ENCODE assay signal across 17 cellular contexts in genomic region chr11:61836193-61836592, GRCh38. TPM values are rescaled to one million over a fixed set of nuclear protein-coding genes. Genes with fewer than 3 reads are reported as not detected.
DNase-seq lines count a peak whose midpoint lies in the region; ATAC-seq, FAIRE-seq and TF ChIP-seq lines count a peak whose summit lies in the region.
"Had no signal": no experiment of that assay in that cellular context is flagged by ENCODE, and none has a peak within 500 bp of the region (broad histone marks: within the 10 kb centered on the region; RNA-seq: fewer than 3 reads in every experiment).

No MANE protein-coding gene starts in this region.

- intact Hi-C loops in activated CD4-positive, alpha-beta memory T cell treated with anti-CD3 and anti-CD28 coated beads for 36 hours (cut with micrococcal nuclease) = no loop called here
- intact Hi-C loops in kidney (cut with DNase I) = no loop called here
- intact Hi-C loops in tibial artery (cut with DNase I; ENCODE audit: low total_unique reads) = no loop called here

- no peaks in the 10 kb centered on the region for H3K9me3 ChIP-seq in kidney (ENCODE audit: control insufficient read depth in 1 of 2, low read length in 2 of 2)
- no peaks in the 10 kb centered on the region for H3K9me3 ChIP-seq in tibial artery
- no peaks in the 10 kb centered on the region for H3K9me3 ChIP-seq in SK-N-SH

- WGBS in SK-N-SH (ENCODE audit: low lambda C conversion rate) = 94% methylated on average over 8 of the region's 8 CpGs

- no peak for DNase-seq in activated CD4-positive, alpha-beta memory T cell treated with anti-CD3 and anti-CD28 coated beads, Interleukin-2, amount 10 ng/mL, durations not matched to agents 7 days and 5 days
- no peak for DNase-seq in activated CD4-positive, alpha-beta memory T cell treated with anti-CD3 and anti-CD28 coated beads for 36 hours
- no peak for DNase-seq in WTC11 (ENCODE audit: low spot score)
- DNase-seq in kidney = peak; percentile 24
- no peak for DNase-seq in tibial artery
- DNase-seq in iPS-NIHi7 (ENCODE audit: extremely low spot score) = no peak
- DNase-seq in SK-N-SH = no peak
- DNase-seq: activated CD4-positive, CD25-positive, alpha-beta regulatory T cell treated with anti-CD3 and anti-CD28 coated beads, Interleukin-2, amount 50 U/mL, for 72 hours; cortex of kidney; Kasumi-1; NCI-H748 treated with DMSO at 0.1 percent for 48 hours; OCI-M1; stimulated activated CD4-positive, alpha-beta T cell treated with anti-CD3 and anti-CD28 coated beads, Interleukin-4, amount 100 ng/mL, for 24 hours; substantia nigra; T-helper 9 cell had no signal

- no peaks in the 10 kb centered on the region for H3F3A ChIP-seq in SK-N-SH (replicated peaks; ENCODE audit: insufficient read depth)

- no peak overlapping the region for H2AFZ ChIP-seq in SK-N-SH (ENCODE audit: low read depth)

- TF ChIP-seq CTCF in WTC11 (IDR thresholded peaks at IDR 0.05) = no peak
- TF ChIP-seq CTCF in kidney (IDR thresholded peaks at IDR 0.05; ENCODE audit: borderline replicate concordance, extremely low read depth, insufficient read depth) = no peak
- no peak for TF ChIP-seq CTCF in tibial artery (IDR thresholded peaks at IDR 0.05)
- TF ChIP-seq CTCF in SK-N-SH (IDR thresholded peaks at IDR 0.05) = no peak

- TF ChIP-seq EP300 in SK-N-SH (IDR thresholded peaks at IDR 0.05; ENCODE audit: borderline replicate concordance in 1 of 2, low read depth in 1 of 2, low read length in 1 of 2) = no peak

- POLR2A ChIA-PET in activated CD4-positive, alpha-beta memory T cell treated with anti-CD3 and anti-CD28 coated beads, Interleukin-2, amount 10 ng/mL, durations not matched to agents 7 days and 5 days (lab: Charles Lee) = interaction anchor here (0.7 to 1.0 kb wide), 3 partner anchors 20 to 29 kb away, joined by 3 read pairs; no protein-coding TSS in a partner anchor
- POLR2A ChIA-PET in activated CD4-positive, alpha-beta memory T cell treated with anti-CD3 and anti-CD28 coated beads for 36 hours (lab: Charles Lee) = no interaction called here
- POLR2A ChIA-PET in WTC11 (lab: Charles Lee) = interaction anchor here (1.0 kb wide), 1 partner anchor 21 kb away, joined by 3 read pairs; no protein-coding TSS in a partner anchor
- POLR2A ChIA-PET in SK-N-SH (lab: Yijun Ruan, JAX) = interaction anchor here (1.0 to 1.9 kb wide), 2 partner anchors 21 to 39 kb away, joined by 3 to 5 read pairs; no protein-coding TSS in a partner anchor

- H3K4me1 Mint-ChIP-seq in activated CD4-positive, alpha-beta memory T cell treated with anti-CD3 and anti-CD28 coated beads, Interleukin-2, amount 10 ng/mL, durations not matched to agents 7 days and 5 days = peaks cover 51% of the 10 kb centered on the region
- peaks cover 21% of the 10 kb centered on the region for H3K4me1 Mint-ChIP-seq in activated CD4-positive, alpha-beta memory T cell treated with anti-CD3 and anti-CD28 coated beads for 36 hours (ENCODE audit: low read depth)
- peaks cover 54% of the 10 kb centered on the region for H3K4me1 Mint-ChIP-seq in WTC11

- no peak overlapping the region for H3K4me2 ChIP-seq in SK-N-SH

- H3K9ac ChIP-seq in kidney (ENCODE audit: low read length in 2 of 2) (no peak overlapping the region), SK-N-SH (no peak overlapping the region)

- H3K4me1 ChIP-seq in kidney (ENCODE audit: control insufficient read depth in 1 of 2, insufficient read depth in 1 of 2, low read depth in 1 of 2, low read length in 2 of 2) = peaks cover 7 to 14% of the 10 kb centered on the region in 2 donors
- peaks cover 0 to 58% (median 47%) of the 10 kb centered on the region in 4 donors for H3K4me1 ChIP-seq in tibial artery
- H3K4me1 ChIP-seq in SK-N-SH (ENCODE audit: control insufficient read depth in 1 of 2, insufficient read depth in 2 of 2, low read depth in 1 of 2, low read length in 1 of 2) = peaks cover 25 to 38% of the 10 kb centered on the region in 2 experiments; a peak in 2 of 4 replicates

- CTCF ChIA-PET in activated CD4-positive, alpha-beta memory T cell treated with anti-CD3 and anti-CD28 coated beads, Interleukin-2, amount 10 ng/mL, durations not matched to agents 7 days and 5 days (lab: Charles Lee) = interaction anchor here (1.1 kb wide), 1 partner anchor 19 kb away, joined by 3 read pairs; the partner anchor contains the start of gene FADS1
- CTCF ChIA-PET in activated CD4-positive, alpha-beta memory T cell treated with anti-CD3 and anti-CD28 coated beads for 36 hours (lab: Charles Lee) = no interaction called here
- CTCF ChIA-PET in WTC11 (lab: Charles Lee) = no interaction called here
- CTCF ChIA-PET in SK-N-SH (lab: Yijun Ruan, JAX) = interaction anchor here (1.4 to 1.7 kb wide), 3 partner anchors 13 to 56 kb away, joined by 3 to 4 read pairs (median 4); no protein-coding TSS in a partner anchor

- no peak for FAIRE-seq in kidney (lab: Jason Lieb, UNC)

- H3K36me3 Mint-ChIP-seq in activated CD4-positive, alpha-beta memory T cell treated with anti-CD3 and anti-CD28 coated beads, Interleukin-2, amount 10 ng/mL, durations not matched to agents 7 days and 5 days (ENCODE audit: low read depth) = peaks cover 65% of the 10 kb centered on the region
- peaks cover 14% of the 10 kb centered on the region for H3K36me3 Mint-ChIP-seq in activated CD4-positive, alpha-beta memory T cell treated with anti-CD3 and anti-CD28 coated beads for 36 hours
- peaks cover 46% of the 10 kb centered on the region for H3K36me3 Mint-ChIP-seq in WTC11
- H3K36me3 Mint-ChIP-seq: activated naive CD4-positive, alpha-beta T cell treated with anti-CD3 and anti-CD28 coated beads, Interleukin-2, amount 50 U/mL, for 24 hours had no signal

- H3K27ac ChIP-seq in kidney (ENCODE audit: low read depth in 2 of 2, low read length in 2 of 2) (no peak overlapping the region), tibial artery (peak overlapping the region; percentile 77 to 92), SK-N-SH (ENCODE audit: low read depth in 2 of 2, low read length in 1 of 2) (no peak overlapping the region)

- peaks cover 0 to 7% of the 10 kb centered on the region in 2 donors for H3K36me3 ChIP-seq in kidney (ENCODE audit: control insufficient read depth in 1 of 2, insufficient read depth in 2 of 2, low read length in 2 of 2)
- peaks cover 14 to 17% (median 15%) of the 10 kb centered on the region in 3 donors for H3K36me3 ChIP-seq in tibial artery
- H3K36me3 ChIP-seq in SK-N-SH (replicated peaks in 1 of 2; ENCODE audit: control insufficient read depth in 1 of 2, insufficient read depth in 2 of 2, low read length in 1 of 2) = peaks cover 5 to 29% of the 10 kb centered on the region in 2 experiments

- no peak for TF ChIP-seq RAD21 in SK-N-SH (IDR thresholded peaks at IDR 0.05; ENCODE audit: low read length)

- no peak overlapping the region for H3K4me3 Mint-ChIP-seq in activated CD4-positive, alpha-beta memory T cell treated with anti-CD3 and anti-CD28 coated beads, Interleukin-2, amount 10 ng/mL, durations not matched to agents 7 days and 5 days
- no peak overlapping the region for H3K4me3 Mint-ChIP-seq in activated CD4-positive, alpha-beta memory T cell treated with anti-CD3 and anti-CD28 coated beads for 36 hours
- no peak overlapping the region for H3K4me3 Mint-ChIP-seq in WTC11

- H3K27me3 Mint-ChIP-seq in activated CD4-positive, alpha-beta memory T cell treated with anti-CD3 and anti-CD28 coated beads, Interleukin-2, amount 10 ng/mL, durations not matched to agents 7 days and 5 days = no peaks in the 10 kb centered on the region
- H3K27me3 Mint-ChIP-seq in activated CD4-positive, alpha-beta memory T cell treated with anti-CD3 and anti-CD28 coated beads for 36 hours = peaks cover 3% of the 10 kb centered on the region
- H3K27me3 Mint-ChIP-seq in WTC11 (ENCODE audit: low read depth) = no peaks in the 10 kb centered on the region

- no peak for ATAC-seq in WTC11
- no peak for ATAC-seq in HG03095 (IDR thresholded peaks at IDR 0.05; ENCODE audit: unreplicated experiment)

- no peaks in the 10 kb centered on the region for H3K27me3 ChIP-seq in tibial artery
- no peaks in the 10 kb centered on the region for H3K27me3 ChIP-seq in SK-N-SH (ENCODE audit: insufficient read depth)

- H4K20me1 ChIP-seq in SK-N-SH (ENCODE audit: insufficient read depth) = no peaks in the 10 kb centered on the region; the same call in 1 of the 2 replicates

- H3K9me3 Mint-ChIP-seq in activated CD4-positive, alpha-beta memory T cell treated with anti-CD3 and anti-CD28 coated beads, Interleukin-2, amount 10 ng/mL, durations not matched to agents 7 days and 5 days = no peaks in the 10 kb centered on the region
- no peaks in the 10 kb centered on the region for H3K9me3 Mint-ChIP-seq in activated CD4-positive, alpha-beta memory T cell treated with anti-CD3 and anti-CD28 coated beads for 36 hours
- H3K9me3 Mint-ChIP-seq in WTC11 = 0 out of 2 replicates have a peak, but pooled peaks cover 3% of the 10 kb centered on the region
- H3K9me3 Mint-ChIP-seq: activated naive CD4-positive, alpha-beta T cell treated with anti-CD3 and anti-CD28 coated beads, Interleukin-2, amount 50 U/mL, for 24 hours had no signal

- H3K27ac Mint-ChIP-seq in activated CD4-positive, alpha-beta memory T cell treated with anti-CD3 and anti-CD28 coated beads, Interleukin-2, amount 10 ng/mL, durations not matched to agents 7 days and 5 days = peak overlapping the region; percentile 80
- H3K27ac Mint-ChIP-seq in activated CD4-positive, alpha-beta memory T cell treated with anti-CD3 and anti-CD28 coated beads for 36 hours = no peak overlapping the region
- peak overlapping the region; percentile 88 for H3K27ac Mint-ChIP-seq in WTC11

- H3K4me3 ChIP-seq in kidney (ENCODE audit: low read length in 2 of 2) (no peak overlapping the region), tibial artery (no peak overlapping the region), SK-N-SH (ENCODE audit: low read depth in 2 of 2, low read length in 1 of 2) (no peak overlapping the region)

- peaks cover 22% of the 10 kb centered on the region; the same call in 1 of the 2 replicates for H3K79me2 ChIP-seq in SK-N-SH (ENCODE audit: insufficient read depth)

- H3K9me2 ChIP-seq in SK-N-SH = no peaks in the 10 kb centered on the region

RNA-seq across cellular contexts. Expression of gene FADS2, which starts 8.1 kb away (rescaled TPM):
- 100 to 1,000 TPM; 251 to 253 TPM for total RNA-seq in activated CD4-positive, alpha-beta memory T cell treated with anti-CD3 and anti-CD28 coated beads, Interleukin-2, amount 10 ng/mL, durations not matched to agents 7 days and 5 days
- total RNA-seq in activated CD4-positive, alpha-beta memory T cell treated with anti-CD3 and anti-CD28 coated beads for 36 hours = 10 to 100 TPM; 58.2 to 60.8 TPM
- total RNA-seq in WTC11 (2021) (416 to 423 TPM (median 422 TPM) in 3 replicates), kidney (49.2 TPM)
- polyA plus RNA-seq in kidney (ENCODE audit: insufficient read depth, low read depth, low replicate concordance) (9.8 TPM), SK-N-SH (2012; rRNA removed) (67.8 and 77.1 TPM in 2 replicates)
- 35.0 and 46.7 TPM in 2 replicates for polyA plus RNA-seq in SK-N-SH (2012; cell fraction: cytosol; rRNA removed)
- polyA plus RNA-seq in SK-N-SH (2012; cell fraction: nucleus; rRNA removed) = 81.1 and 91.8 TPM in 2 replicates

RNA-seq across cellular contexts. Expression of gene FADS1, which starts 19.4 kb away (rescaled TPM):
- total RNA-seq in activated CD4-positive, alpha-beta memory T cell treated with anti-CD3 and anti-CD28 coated beads, Interleukin-2, amount 10 ng/mL, durations not matched to agents 7 days and 5 days = 10 to 100 TPM; 63.6 to 68.2 TPM
- 10 to 100 TPM; 24.9 to 26.5 TPM for total RNA-seq in activated CD4-positive, alpha-beta memory T cell treated with anti-CD3 and anti-CD28 coated beads for 36 hours
- 105 to 108 TPM (median 105 TPM) in 3 replicates for total RNA-seq in WTC11 (2021)
- total RNA-seq in kidney = 19.5 TPM
- polyA plus RNA-seq in kidney (ENCODE audit: insufficient read depth, low read depth, low replicate concordance) = 6.7 TPM
- polyA plus RNA-seq in SK-N-SH (2012; rRNA removed) = 20.6 and 26.4 TPM in 2 replicates
- 13.8 and 18.5 TPM in 2 replicates for polyA plus RNA-seq in SK-N-SH (2012; cell fraction: cytosol; rRNA removed)
- polyA plus RNA-seq in SK-N-SH (2012; cell fraction: nucleus; rRNA removed) = 17.8 and 27.8 TPM in 2 replicates

RNA-seq across cellular contexts. Expression of gene FEN1, which starts 43.5 kb away (rescaled TPM):
- total RNA-seq in activated CD4-positive, alpha-beta memory T cell treated with anti-CD3 and anti-CD28 coated beads, Interleukin-2, amount 10 ng/mL, durations not matched to agents 7 days and 5 days = 100 to 1,000 TPM; 104 to 105 TPM
- 100 to 1,000 TPM; 108 to 111 TPM for total RNA-seq in activated CD4-positive, alpha-beta memory T cell treated with anti-CD3 and anti-CD28 coated beads for 36 hours
- 72.3 to 96.3 TPM (median 73.2 TPM) in 3 replicates for total RNA-seq in WTC11 (2021)
- 8.8 TPM for total RNA-seq in kidney
- 8.5 TPM for polyA plus RNA-seq in kidney (ENCODE audit: insufficient read depth, low read depth, low replicate concordance)
- 35.9 and 39.5 TPM in 2 replicates for polyA plus RNA-seq in SK-N-SH (2012; rRNA removed)
- polyA plus RNA-seq in SK-N-SH (2012; cell fraction: cytosol; rRNA removed) = 33.0 and 38.9 TPM in 2 replicates
- 16.8 and 18.5 TPM in 2 replicates for polyA plus RNA-seq in SK-N-SH (2012; cell fraction: nucleus; rRNA removed)

RNA-seq across cellular contexts. Expression of gene TMEM258, which starts 43.8 kb away (rescaled TPM):
- 100 to 1,000 TPM; 192 to 196 TPM for total RNA-seq in activated CD4-positive, alpha-beta memory T cell treated with anti-CD3 and anti-CD28 coated beads, Interleukin-2, amount 10 ng/mL, durations not matched to agents 7 days and 5 days
- total RNA-seq in activated CD4-positive, alpha-beta memory T cell treated with anti-CD3 and anti-CD28 coated beads for 36 hours = 100 to 1,000 TPM; 191 to 192 TPM
- total RNA-seq in WTC11 (2021) (175 to 192 TPM (median 190 TPM) in 3 replicates), kidney (92.1 TPM)
- polyA plus RNA-seq in kidney (ENCODE audit: insufficient read depth, low read depth, low replicate concordance) (228 TPM), SK-N-SH (2012; rRNA removed) (454 and 617 TPM in 2 replicates)
- polyA plus RNA-seq in SK-N-SH (2012; cell fraction: cytosol; rRNA removed) = 466 and 537 TPM in 2 replicates
- polyA plus RNA-seq in SK-N-SH (2012; cell fraction: nucleus; rRNA removed) = 90.9 and 135 TPM in 2 replicates

RNA-seq across cellular contexts. Expression of gene FADS3, which starts 55.2 kb away (rescaled TPM):
- 1 to 10 TPM; 5.2 to 5.4 TPM for total RNA-seq in activated CD4-positive, alpha-beta memory T cell treated with anti-CD3 and anti-CD28 coated beads, Interleukin-2, amount 10 ng/mL, durations not matched to agents 7 days and 5 days
- 10 to 100 TPM; 11.9 to 12.1 TPM for total RNA-seq in activated CD4-positive, alpha-beta memory T cell treated with anti-CD3 and anti-CD28 coated beads for 36 hours
- total RNA-seq in WTC11 (2021) = 47.4 to 50.0 TPM (median 49.3 TPM) in 3 replicates
- 58.2 TPM for total RNA-seq in kidney
- 20.5 TPM for polyA plus RNA-seq in kidney (ENCODE audit: insufficient read depth, low read depth, low replicate concordance)
- polyA plus RNA-seq in SK-N-SH (2012; rRNA removed) = 93.3 and 116 TPM in 2 replicates
- polyA plus RNA-seq in SK-N-SH (2012; cell fraction: cytosol; rRNA removed) = 20.9 and 32.5 TPM in 2 replicates
- polyA plus RNA-seq in SK-N-SH (2012; cell fraction: nucleus; rRNA removed) = 761 and 764 TPM in 2 replicates

Comparison
In these comparisons a context has a peak if more than half of its experiments do, and no peak if none do; other contexts are left out.
1. CTCF ChIA-PET loops: an anchor here in activated CD4-positive, alpha-beta memory T cell treated with anti-CD3 and anti-CD28 coated beads, Interleukin-2, amount 10 ng/mL, durations not matched to agents 7 days and 5 days (1.1 kb wide) and SK-N-SH (1.4 to 1.7 kb wide); none called in activated CD4-positive, alpha-beta memory T cell treated with anti-CD3 and anti-CD28 coated beads for 36 hours and WTC11.
2. H3K27ac ChIP-seq: peak in tibial artery (2 of 2); none in kidney (0 of 2) and SK-N-SH (0 of 2).